ENCODE assay signal across 21 cellular contexts in genomic region chr11:8045839-8046238, GRCh38. TPM values are rescaled to one million over a fixed set of nuclear protein-coding genes. Genes with fewer than 3 reads are reported as not detected.
"Had no signal": no experiment of that assay in that cellular context is flagged by ENCODE, and none has a peak within 500 bp of the region (broad histone marks: within the 10 kb centered on the region; RNA-seq: fewer than 3 reads in every experiment).

No MANE protein-coding gene starts in this region.

- H3K9me3 ChIP-seq: colonic mucosa, esophagus squamous epithelium, neutrophil, pancreas, sigmoid colon, stomach, thyroid gland, vagina had no signal

- H3K4me3 ChIP-seq: colonic mucosa, esophagus squamous epithelium, pancreas, sigmoid colon, stomach, thyroid gland, vagina had no signal

- H3K4me1 ChIP-seq: colonic mucosa, esophagus squamous epithelium, pancreas, sigmoid colon, stomach, thyroid gland, vagina had no signal

- ATAC-seq: natural killer cell; pancreas; stimulated activated effector memory CD8-positive, alpha-beta T cell treated with anti-CD3 and anti-CD28 coated beads, Interleukin-12 subunit alpha, Interleukin-12 subunit beta, amount 100 ng/mL, for 72 hours had no signal

- H3K4me3 Mint-ChIP-seq: natural killer cell; stimulated activated effector memory CD8-positive, alpha-beta T cell treated with anti-CD3 and anti-CD28 coated beads, Interleukin-12 subunit alpha, Interleukin-12 subunit beta, amount 100 ng/mL, for 72 hours had no signal

- H3K27ac ChIP-seq: colonic mucosa, esophagus squamous epithelium, neutrophil, pancreas, sigmoid colon, stomach, thyroid gland, vagina had no signal

- H3K9me3 Mint-ChIP-seq: natural killer cell; stimulated activated effector memory CD8-positive, alpha-beta T cell treated with anti-CD3 and anti-CD28 coated beads, Interleukin-12 subunit alpha, Interleukin-12 subunit beta, amount 100 ng/mL, for 72 hours had no signal

- H3K36me3 Mint-ChIP-seq: natural killer cell; stimulated activated effector memory CD8-positive, alpha-beta T cell treated with anti-CD3 and anti-CD28 coated beads, Interleukin-12 subunit alpha, Interleukin-12 subunit beta, amount 100 ng/mL, for 72 hours had no signal

- H3K27ac Mint-ChIP-seq: natural killer cell; stimulated activated effector memory CD8-positive, alpha-beta T cell treated with anti-CD3 and anti-CD28 coated beads, Interleukin-12 subunit alpha, Interleukin-12 subunit beta, amount 100 ng/mL, for 72 hours had no signal

- H3K27me3 ChIP-seq: colonic mucosa, esophagus squamous epithelium, pancreas, sigmoid colon, stomach, thyroid gland, vagina had no signal

- H3K36me3 ChIP-seq: colonic mucosa, esophagus squamous epithelium, neutrophil, pancreas, sigmoid colon, stomach, thyroid gland, vagina had no signal

- DNase-seq: colonic mucosa; dermis blood vessel endothelial cell; effector memory CD4-positive, alpha-beta T cell; erythroblast; esophagus squamous epithelium; foreskin melanocyte; glutamatergic neuron; mesenchymal stem cell; midbrain; natural killer cell; pancreas; sigmoid colon; stimulated activated CD4-positive, alpha-beta T cell treated with anti-CD3 and anti-CD28 coated beads, Interleukin-2, amount 100 ng/mL, for 24 hours; stimulated activated CD4-positive, alpha-beta T cell treated with anti-CD3 and anti-CD28 coated beads, Interleukin-4, amount 100 ng/mL, for 24 hours; stimulated activated naive CD4-positive, alpha-beta T cell treated with Interleukin-2 at 50 U/mL for 16 hours; stomach; thyroid gland; trophoblast cell had no signal

- H3K4me1 Mint-ChIP-seq: natural killer cell; stimulated activated effector memory CD8-positive, alpha-beta T cell treated with anti-CD3 and anti-CD28 coated beads, Interleukin-12 subunit alpha, Interleukin-12 subunit beta, amount 100 ng/mL, for 72 hours had no signal

RNA-seq across cellular contexts. Expression of gene TUB, which starts 35.2 kb away (rescaled TPM):
- total RNA-seq: natural killer cell had no signal
